In genomic region chr7:119842337-119842736, GRCh38 we compare ENCODE assay signal across 23 cellular contexts.
"Had no signal": no experiment of that assay in that cellular context is flagged by ENCODE, and none has a peak within 500 bp of the region (broad histone marks: within the 10 kb centered on the region; RNA-seq: fewer than 3 reads in every experiment).

No MANE protein-coding gene starts in this region.

- H3K27me3 Mint-ChIP-seq: natural killer cell treated with Interleukin-12 subunit alpha and Interleukin-12 subunit beta and Interleukin-15 and Interleukin-18, amount 100 ng/mL, for 72 hours; progenitor cell of endocrine pancreas; stimulated activated naive CD8-positive, alpha-beta T cell treated with anti-CD3 and anti-CD28 coated beads, Interleukin-15, Interleukin-2, amounts not matched to agents 100 ng/mL and 50 ng/mL, for 24 hours had no signal

- FAIRE-seq: endothelial cell of umbilical vein, pancreas, small intestine had no signal

- H3K9me3 ChIP-seq: pancreas, upper lobe of left lung, uterus had no signal

- H3K79me2 ChIP-seq: hepatocyte had no signal

- H3K4me3 Mint-ChIP-seq: endodermal cell; natural killer cell treated with Interleukin-12 subunit alpha and Interleukin-12 subunit beta and Interleukin-15 and Interleukin-18, amount 100 ng/mL, for 72 hours; stimulated activated naive CD8-positive, alpha-beta T cell treated with anti-CD3 and anti-CD28 coated beads, Interleukin-15, Interleukin-2, amounts not matched to agents 100 ng/mL and 50 ng/mL, for 24 hours had no signal

- H2AFZ ChIP-seq: hepatocyte had no signal

- H3K36me3 ChIP-seq: pancreas, tibial artery, upper lobe of left lung, uterus had no signal

- ATAC-seq: left colon; left ventricle myocardium superior; natural killer cell treated with Interleukin-12 subunit alpha and Interleukin-12 subunit beta and Interleukin-15 and Interleukin-18, amount 100 ng/mL, for 72 hours; pancreas; right cardiac atrium had no signal

- H3K27me3 ChIP-seq: hepatocyte, pancreas, tibial artery, upper lobe of left lung, uterus had no signal

- H3K27ac ChIP-seq: hepatocyte, pancreas, tibial artery, upper lobe of left lung, uterus had no signal

- H3K4me2 ChIP-seq: hepatocyte had no signal

- H3K27ac Mint-ChIP-seq: endodermal cell; natural killer cell treated with Interleukin-12 subunit alpha and Interleukin-12 subunit beta and Interleukin-15 and Interleukin-18, amount 100 ng/mL, for 72 hours; progenitor cell of endocrine pancreas; stimulated activated naive CD8-positive, alpha-beta T cell treated with anti-CD3 and anti-CD28 coated beads, Interleukin-15, Interleukin-2, amounts not matched to agents 100 ng/mL and 50 ng/mL, for 24 hours had no signal

- H3K4me3 ChIP-seq: hepatocyte, lung, pancreas, tibial artery, upper lobe of left lung, uterus had no signal

- H3K4me1 ChIP-seq: pancreas, tibial artery, upper lobe of left lung, uterus had no signal

- DNase-seq: effector CD4-positive, alpha-beta T cell; endodermal cell; erythroblast; foreskin melanocyte; head of caudate nucleus; left colon; left ventricle myocardium superior; mesenchymal stem cell; midbrain; occipital lobe; pancreas; right cardiac atrium; small intestine; stimulated activated CD4-positive, alpha-beta T cell treated with anti-CD3 and anti-CD28 coated beads, Interleukin-12 subunit alpha, Interleukin-12 subunit beta, amount 100 ng/mL, for 4 hours; tibial artery; upper lobe of left lung; uterus had no signal

- H3K4me1 Mint-ChIP-seq: endodermal cell had no signal
